1 cellular context compared by ENCODE assay signal in the genomic region with DNA sequence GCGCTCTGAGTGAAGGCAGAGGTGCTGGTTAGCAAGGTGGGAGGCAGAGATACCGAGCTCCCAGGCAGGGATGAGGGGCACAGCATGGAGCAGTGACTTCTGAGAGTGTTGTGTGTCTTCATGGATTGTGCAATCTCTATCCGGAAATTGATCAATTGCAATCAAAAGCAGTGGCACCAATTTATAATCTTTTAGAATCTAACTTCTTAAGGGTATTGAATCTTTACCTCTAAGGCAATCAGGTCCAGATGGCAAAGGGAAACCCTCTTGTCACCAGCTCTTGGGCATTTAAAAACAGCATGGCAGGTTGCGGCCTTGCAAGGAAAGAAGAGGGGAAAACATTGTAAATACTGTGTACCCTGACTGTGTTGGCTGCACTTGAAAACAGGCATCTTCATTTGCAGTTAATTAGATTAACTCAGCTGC.
TF ChIP-seq lines count a peak whose summit lies in the region.

No MANE protein-coding gene starts in this region.

TF ChIP-seq in K562, 482 proteins besides CTCF, POLR2A, EP300 and RAD21 (continued from another document):
- TF ChIP-seq SRSF3 (IDR thresholded peaks at IDR 0.05; ENCODE audit: insufficient read depth, low read length) (no peak), ZC3H8 (IDR thresholded peaks at IDR 0.05) (no peak), ASH1L (IDR thresholded peaks at IDR 0.05; ENCODE audit: borderline replicate concordance, low read depth, partially characterized antibody) (no peak), ZFP1 (CRISPR knock-in tag; IDR thresholded peaks at IDR 0.05) (no peak), ZNF12 (CRISPR knock-in tag; IDR thresholded peaks at IDR 0.05) (no peak), CEBPG (CRISPR knock-in tag; IDR thresholded peaks at IDR 0.05) (no peak), CEBPG (tag; conservative IDR thresholded peaks at IDR 0.05 in 1 of 2, IDR thresholded peaks at IDR 0.05 in 1 of 2) (peak in 1 of 2 experiments; percentile 74; a peak in 2 of 4 replicates), FOS (IDR thresholded peaks at IDR 0.05; ENCODE audit: extremely low read depth, insufficient read length) (no peak), ZNF134 (CRISPR knock-in tag; conservative IDR thresholded peaks at IDR 0.05) (no peak), ZBTB8A (IDR thresholded peaks at IDR 0.05; ENCODE audit: partially characterized antibody) (no peak), ZFPM2 (CRISPR knock-in tag; IDR thresholded peaks at IDR 0.05) (no peak), FUS (optimal IDR thresholded peaks at IDR 0.05; ENCODE audit: low read depth, low read length) (no peak), HLTF (IDR thresholded peaks at IDR 0.05) (no peak), CEBPB (tag; IDR thresholded peaks at IDR 0.05) (peak; percentile 76)
